ENCODE assay signal across 8 cellular contexts in the genomic region with DNA sequence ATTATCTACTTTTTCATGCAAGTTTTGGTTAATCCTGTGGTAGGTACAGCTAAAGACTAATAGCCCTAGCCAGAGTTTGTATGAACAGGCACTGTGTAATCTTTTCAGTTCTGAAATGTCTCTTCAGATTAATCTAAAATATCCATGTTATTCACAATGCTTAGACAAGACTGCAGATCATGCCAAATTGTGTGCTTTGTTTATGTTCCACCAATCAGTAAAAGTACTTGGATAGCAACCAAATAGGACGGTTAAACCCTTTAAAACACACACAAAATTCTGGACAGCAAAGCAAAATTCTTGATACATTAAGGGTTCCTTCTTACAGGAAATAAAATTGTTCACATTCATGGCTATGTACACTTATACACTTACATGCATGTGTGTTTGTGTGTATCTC.
"Had no signal": no experiment of that assay in that cellular context is flagged by ENCODE, and none has a peak within 500 bp of the region (broad histone marks: within the 10 kb centered on the region; RNA-seq: fewer than 3 reads in every experiment).

No MANE protein-coding gene starts in this region.

- H3K36me3 Mint-ChIP-seq: IgD-negative memory B cell had no signal

- H3K9ac ChIP-seq: GM23248 had no signal

- H2AFZ ChIP-seq: GM23248 had no signal

- H3K27me3 Mint-ChIP-seq: IgD-negative memory B cell had no signal

- H3K4me1 Mint-ChIP-seq: IgD-negative memory B cell had no signal

- H3K27ac ChIP-seq: GM23248 had no signal

- H3K4me3 ChIP-seq: GM23248 had no signal

- H3K9me3 Mint-ChIP-seq: IgD-negative memory B cell had no signal

- FAIRE-seq: H1, H54, HTR-8/SVneo had no signal

- H3K27ac Mint-ChIP-seq: H9, IgD-negative memory B cell had no signal

- H3K4me3 Mint-ChIP-seq: H9, IgD-negative memory B cell had no signal

- DNase-seq: GM23248, H9, HCEC 1CT, KBM-7 had no signal
